ENCODE assay signal across 7 cellular contexts in the genomic region with DNA sequence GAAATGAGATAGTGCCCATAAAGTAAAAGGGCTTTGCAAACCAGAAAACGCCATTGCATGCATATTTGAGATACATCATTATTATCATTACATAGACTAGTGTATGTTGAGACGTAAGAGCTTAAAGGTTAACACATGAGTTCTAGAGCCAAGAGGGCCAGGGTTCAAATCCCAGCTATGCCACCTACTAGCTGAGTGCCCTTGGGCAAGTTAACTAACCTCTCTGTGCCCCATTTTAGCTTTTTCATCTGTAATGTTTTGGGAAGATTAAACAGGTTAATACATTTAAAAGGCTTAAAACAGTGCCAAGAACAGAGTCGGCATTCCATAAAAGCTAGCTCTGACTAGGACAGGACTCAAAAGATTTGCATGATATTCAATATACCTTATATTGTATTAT.
"Had no signal": no experiment of that assay in that cellular context is flagged by ENCODE, and none has a peak within 500 bp of the region (broad histone marks: within the 10 kb centered on the region; RNA-seq: fewer than 3 reads in every experiment).

No MANE protein-coding gene starts in this region.

- H3K4me3 Mint-ChIP-seq: GM23338, H9, HFFc6 had no signal

- H3K4me3 ChIP-seq: GM23338 had no signal

- H3K9ac ChIP-seq: KMS-11 had no signal

- H3K4me2 ChIP-seq: KMS-11 had no signal

- H2AFZ ChIP-seq: GM23338 had no signal

- H3K27ac ChIP-seq: KMS-11 had no signal

- H3K27ac Mint-ChIP-seq: GM23338, HFFc6 had no signal

- DNase-seq: HCEC 1CT, HFFc6, IMR-90, KBM-7 had no signal

- H3K9me3 Mint-ChIP-seq: GM23338, H9, HFFc6 had no signal
